Comparison of ENCODE assay signal across 15 cellular contexts in genomic region chr1:228365321-228366061, GRCh38. TPM values are rescaled to one million over a fixed set of nuclear protein-coding genes. Genes with fewer than 3 reads are reported as not detected.
"Had no signal": no experiment of that assay in that cellular context is flagged by ENCODE, and none has a peak within 500 bp of the region (broad histone marks: within the 10 kb centered on the region; RNA-seq: fewer than 3 reads in every experiment).

No MANE protein-coding gene starts in this region.

- H3K36me3 Mint-ChIP-seq: activated CD8-positive, alpha-beta memory T cell treated with anti-CD3 and anti-CD28 coated beads, Interleukin-2, amount 10 ng/mL, durations not matched to agents 7 days and 5 days; memory B cell; natural killer cell had no signal

- H3K27me3 Mint-ChIP-seq: activated CD8-positive, alpha-beta memory T cell treated with anti-CD3 and anti-CD28 coated beads, Interleukin-2, amount 10 ng/mL, durations not matched to agents 7 days and 5 days; dendritic cell treated with granulocyte-macrophage colony-stimulating factor and Interleukin-4, amounts not matched to agents 40 ng/mL and 50 ng/mL, for 4 days had no signal

- H3K36me3 ChIP-seq: SJCRH30, tibial nerve had no signal

- ATAC-seq: activated CD4-positive, CD25-positive, alpha-beta regulatory T cell treated with anti-CD3 and anti-CD28 coated beads, Interleukin-2, amount 50 U/mL, for 24 hours; activated CD8-positive, alpha-beta memory T cell treated with anti-CD3 and anti-CD28 coated beads, Interleukin-2, amount 10 ng/mL, durations not matched to agents 7 days and 5 days; natural killer cell had no signal

- H3K4me1 Mint-ChIP-seq: memory B cell, natural killer cell had no signal

- H3K4me1 ChIP-seq: SJCRH30 had no signal

- H3K4me3 Mint-ChIP-seq: activated CD8-positive, alpha-beta memory T cell treated with anti-CD3 and anti-CD28 coated beads, Interleukin-2, amount 10 ng/mL, durations not matched to agents 7 days and 5 days; dendritic cell treated with granulocyte-macrophage colony-stimulating factor and Interleukin-4, amounts not matched to agents 40 ng/mL and 50 ng/mL, for 4 days; endodermal cell; memory B cell; natural killer cell had no signal

- H3K4me3 ChIP-seq: SJCRH30, skin epidermis, tibial nerve had no signal

- DNase-seq: activated CD4-positive, alpha-beta T cell treated with anti-CD3 and anti-CD28 coated beads, Interleukin-2, amount 50 U/mL, for 48 hours; activated CD8-positive, alpha-beta memory T cell treated with anti-CD3 and anti-CD28 coated beads, Interleukin-2, amount 10 ng/mL, durations not matched to agents 7 days and 5 days; activated T-cell treated with anti-CD3 and anti-CD28 coated beads, Interleukin-2, amount 50 U/mL, for 48 hours; central memory CD4-positive, alpha-beta T cell; endodermal cell; erythroblast; hypothalamus; natural killer cell; nucleus accumbens; SJCRH30 had no signal

- H3K27ac ChIP-seq: SJCRH30, skin epidermis, tibial nerve had no signal

- H3K9me3 ChIP-seq: SJCRH30, tibial nerve had no signal

- H3K27ac Mint-ChIP-seq: activated CD8-positive, alpha-beta memory T cell treated with anti-CD3 and anti-CD28 coated beads, Interleukin-2, amount 10 ng/mL, durations not matched to agents 7 days and 5 days; dendritic cell treated with granulocyte-macrophage colony-stimulating factor and Interleukin-4, amounts not matched to agents 40 ng/mL and 50 ng/mL, for 4 days; endodermal cell; memory B cell; natural killer cell had no signal

- H3K9me3 Mint-ChIP-seq: dendritic cell treated with granulocyte-macrophage colony-stimulating factor and Interleukin-4, amounts not matched to agents 40 ng/mL and 50 ng/mL, for 4 days; endodermal cell; memory B cell; natural killer cell had no signal

RNA-seq across cellular contexts. Expression of gene TRIM17, which starts 51.2 kb away (rescaled TPM):
- total RNA-seq: SJCRH30 had no signal
